Comparison of ENCODE assay signal across 22 cellular contexts in genomic region chr13:113833111-113833830, GRCh38.
"Had no signal": no experiment of that assay in that cellular context is flagged by ENCODE, and none has a peak within 500 bp of the region (broad histone marks: within the 10 kb centered on the region; RNA-seq: fewer than 3 reads in every experiment).

No MANE protein-coding gene starts in this region.

- H3K36me3 Mint-ChIP-seq: activated naive CD8-positive, alpha-beta T cell treated with anti-CD3 and anti-CD28 coated beads, Interleukin-2, amount 10 ng/mL, durations not matched to agents 7 days and 5 days; neural progenitor cell had no signal

- H3K27me3 Mint-ChIP-seq: activated CD4-positive, alpha-beta memory T cell treated with anti-CD3 and anti-CD28 coated beads, Interleukin-2, amount 10 ng/mL, durations not matched to agents 7 days and 5 days; activated naive CD8-positive, alpha-beta T cell treated with anti-CD3 and anti-CD28 coated beads, Interleukin-2, amount 10 ng/mL, durations not matched to agents 7 days and 5 days; activated T-helper 17 cell treated with anti-CD3 and anti-CD28 coated beads, Interleukin-2, amount 50 U/mL, for 72 hours; stimulated activated memory B cell treated with anti-CD40 and anti-IgM and Interleukin-4, amounts not matched to agents 10 μg/mL and 1 μg/mL and 100 μg/mL, for 72 hours had no signal

- H3K9ac ChIP-seq: neural progenitor cell had no signal

- H3K27me3 ChIP-seq: body of pancreas, dorsolateral prefrontal cortex, foreskin keratinocyte, neural progenitor cell, ovary, spleen, upper lobe of right lung had no signal

- H3K4me3 ChIP-seq: body of pancreas, dorsolateral prefrontal cortex, neural progenitor cell, ovary, spleen, thoracic aorta, upper lobe of right lung had no signal

- H3K27ac ChIP-seq: body of pancreas, dorsolateral prefrontal cortex, epithelial cell of prostate, foreskin keratinocyte, neural progenitor cell, ovary, spleen, thoracic aorta, upper lobe of right lung had no signal

- FAIRE-seq: colon had no signal

- H3K9me3 ChIP-seq: body of pancreas, ovary, spleen, thoracic aorta, upper lobe of right lung had no signal

- H3K4me2 ChIP-seq: neural progenitor cell had no signal

- DNase-seq: activated CD4-positive, alpha-beta memory T cell treated with anti-CD3 and anti-CD28 coated beads, Interleukin-2, amount 10 ng/mL, durations not matched to agents 7 days and 5 days; activated CD4-positive, alpha-beta T cell treated with anti-CD3 and anti-CD28 coated beads for 48 hours; activated naive CD4-positive, alpha-beta T cell treated with Interleukin-2 at 50 U/mL for 16 hours; activated naive CD8-positive, alpha-beta T cell treated with anti-CD3 and anti-CD28 coated beads, Interleukin-2, amount 10 ng/mL, durations not matched to agents 7 days and 5 days; activated T-cell treated with anti-CD3 and anti-CD28 coated beads, Interleukin-2, amount 50 U/mL, for 1 hour; body of pancreas; central memory CD4-positive, alpha-beta T cell; foreskin keratinocyte; hypothalamus; islet precursor cell; ovary; spleen; stimulated activated CD4-positive, alpha-beta T cell treated with anti-CD3 and anti-CD28 coated beads, Interleukin-4, amount 100 ng/mL, for 4 hours; upper lobe of right lung had no signal

- H3K36me3 ChIP-seq: neural progenitor cell, ovary had no signal

- ATAC-seq: activated T-helper 17 cell treated with anti-CD3 and anti-CD28 coated beads, Interleukin-2, amount 50 U/mL, for 72 hours; body of pancreas; foreskin keratinocyte; stimulated activated memory B cell treated with anti-CD40 and anti-IgM and Interleukin-4, amounts not matched to agents 10 μg/mL and 1 μg/mL and 100 μg/mL, for 72 hours; upper lobe of right lung; WTC11 had no signal

- H2AFZ ChIP-seq: neural progenitor cell had no signal

- H3K27ac Mint-ChIP-seq: activated CD4-positive, alpha-beta memory T cell treated with anti-CD3 and anti-CD28 coated beads, Interleukin-2, amount 10 ng/mL, durations not matched to agents 7 days and 5 days; activated naive CD8-positive, alpha-beta T cell treated with anti-CD3 and anti-CD28 coated beads, Interleukin-2, amount 10 ng/mL, durations not matched to agents 7 days and 5 days; activated T-helper 17 cell treated with anti-CD3 and anti-CD28 coated beads, Interleukin-2, amount 50 U/mL, for 72 hours; neural progenitor cell; stimulated activated memory B cell treated with anti-CD40 and anti-IgM and Interleukin-4, amounts not matched to agents 10 μg/mL and 1 μg/mL and 100 μg/mL, for 72 hours; WTC11 had no signal

- H3K4me3 Mint-ChIP-seq: activated CD4-positive, alpha-beta memory T cell treated with anti-CD3 and anti-CD28 coated beads, Interleukin-2, amount 10 ng/mL, durations not matched to agents 7 days and 5 days; activated naive CD8-positive, alpha-beta T cell treated with anti-CD3 and anti-CD28 coated beads, Interleukin-2, amount 10 ng/mL, durations not matched to agents 7 days and 5 days; activated T-helper 17 cell treated with anti-CD3 and anti-CD28 coated beads, Interleukin-2, amount 50 U/mL, for 72 hours; neural progenitor cell; stimulated activated memory B cell treated with anti-CD40 and anti-IgM and Interleukin-4, amounts not matched to agents 10 μg/mL and 1 μg/mL and 100 μg/mL, for 72 hours; WTC11 had no signal

- H3K9me3 Mint-ChIP-seq: activated CD4-positive, alpha-beta memory T cell treated with anti-CD3 and anti-CD28 coated beads, Interleukin-2, amount 10 ng/mL, durations not matched to agents 7 days and 5 days; activated naive CD8-positive, alpha-beta T cell treated with anti-CD3 and anti-CD28 coated beads, Interleukin-2, amount 10 ng/mL, durations not matched to agents 7 days and 5 days; activated T-helper 17 cell treated with anti-CD3 and anti-CD28 coated beads, Interleukin-2, amount 50 U/mL, for 72 hours; neural progenitor cell; stimulated activated memory B cell treated with anti-CD40 and anti-IgM and Interleukin-4, amounts not matched to agents 10 μg/mL and 1 μg/mL and 100 μg/mL, for 72 hours; WTC11 had no signal
